In the genomic region with DNA sequence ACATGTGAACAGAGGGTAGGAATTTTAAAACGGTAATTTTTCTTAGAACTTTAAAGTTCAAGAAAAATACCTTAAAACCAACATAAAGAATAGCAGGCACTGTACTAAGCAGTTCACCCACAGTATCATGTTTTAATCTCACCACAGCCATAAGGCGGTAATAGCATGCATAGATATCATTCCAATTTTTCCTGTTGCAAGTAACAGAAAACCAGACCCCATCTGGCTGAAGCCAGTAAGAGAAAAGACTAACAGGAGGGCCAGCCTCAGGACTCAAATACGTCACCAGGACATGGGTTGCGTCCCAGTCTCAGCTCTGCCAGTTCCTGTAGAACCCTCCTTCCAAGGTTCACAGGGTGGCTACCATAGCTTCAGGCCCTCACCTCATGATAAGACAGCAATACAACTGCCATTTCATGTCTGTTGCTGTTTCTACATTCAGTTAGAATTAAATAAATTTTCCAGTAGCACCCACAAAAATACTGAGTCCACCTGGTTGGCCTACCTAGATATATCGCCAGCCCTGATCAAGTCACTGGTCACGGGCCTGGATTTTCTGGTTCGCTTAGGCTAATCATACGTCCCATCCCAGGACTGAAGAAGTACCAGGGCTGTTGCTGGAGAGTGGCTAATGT, we compare ENCODE assay signal across 18 cellular contexts. TPM values are rescaled to one million over a fixed set of nuclear protein-coding genes. Genes with fewer than 3 reads are reported as not detected.
DNase-seq lines count a peak whose midpoint lies in the region; ATAC-seq, FAIRE-seq and TF ChIP-seq lines count a peak whose summit lies in the region.
"Had no signal": no experiment of that assay in that cellular context is flagged by ENCODE, and none has a peak within 500 bp of the region (broad histone marks: within the 10 kb centered on the region; RNA-seq: fewer than 3 reads in every experiment).

No MANE protein-coding gene starts in this region.

- H3K18ac ChIP-seq in mesendoderm (ENCODE audit: low read length): no peak overlapping the region

- DNase-seq in activated naive CD4-positive, alpha-beta T cell treated with anti-CD3 and anti-CD28 coated beads, Interleukin-2, amount 10 ng/mL, durations not matched to agents 7 days and 5 days: no peak
- no peak for DNase-seq in activated naive CD4-positive, alpha-beta T cell treated with anti-CD3 and anti-CD28 coated beads for 36 hours
- DNase-seq in astrocyte (ENCODE audit: low read depth) (no peak), body of pancreas (no peak), mesendoderm (no peak)
- DNase-seq in stimulated activated effector memory CD8-positive, alpha-beta T cell treated with anti-CD3 and anti-CD28 coated beads, Interleukin-12 subunit alpha, Interleukin-12 subunit beta, amount 100 ng/mL, for 72 hours (ENCODE audit: low spot score in 2 of 2): no peak
- DNase-seq: caudate nucleus; DMS153; effector CD4-positive, alpha-beta T cell; kidney glomerular epithelial cell; NCI-H82; T-helper 17 cell had no signal

- no peaks in the 10 kb centered on the region for H3K36me3 ChIP-seq in astrocyte (ENCODE audit: insufficient read depth, low read length)
- H3K36me3 ChIP-seq in body of pancreas (replicated peaks in 1 of 2; ENCODE audit: insufficient read depth in 1 of 2, low read depth in 2 of 2): no peaks in the 10 kb centered on the region
- no peaks in the 10 kb centered on the region for H3K36me3 ChIP-seq in mesendoderm (ENCODE audit: control insufficient read depth, insufficient read depth, low read length)

- H3K4me3 Mint-ChIP-seq in activated naive CD4-positive, alpha-beta T cell treated with anti-CD3 and anti-CD28 coated beads, Interleukin-2, amount 10 ng/mL, durations not matched to agents 7 days and 5 days: peak overlapping the region; percentile 26
- no peak overlapping the region for H3K4me3 Mint-ChIP-seq in activated naive CD4-positive, alpha-beta T cell treated with anti-CD3 and anti-CD28 coated beads for 36 hours
- H3K4me3 Mint-ChIP-seq in IgD-negative memory B cell (peak overlapping the region in 3 of 4 donors; percentile 84 to 97 (median 93)), astrocyte (ENCODE audit: unreplicated experiment) (peak overlapping the region; percentile 89)
- H3K4me3 Mint-ChIP-seq in stimulated activated effector memory CD8-positive, alpha-beta T cell treated with anti-CD3 and anti-CD28 coated beads, Interleukin-12 subunit alpha, Interleukin-12 subunit beta, amount 100 ng/mL, for 72 hours: peak overlapping the region; percentile 77

- H3K4ac ChIP-seq in mesendoderm (ENCODE audit: low read depth, low read length): no peak overlapping the region

- H4K8ac ChIP-seq in mesendoderm (ENCODE audit: low read depth, low read length): no peak overlapping the region

- TF ChIP-seq CTCF in astrocyte (IDR thresholded peaks at IDR 0.05; ENCODE audit: insufficient read depth, low read depth, low read length) (no peak), body of pancreas (IDR thresholded peaks at IDR 0.05) (no peak)

- no peaks in the 10 kb centered on the region for H3K27me3 ChIP-seq in astrocyte (ENCODE audit: insufficient read depth, low read length)
- H3K27me3 ChIP-seq in body of pancreas: no peaks in the 10 kb centered on the region
- H3K27me3 ChIP-seq in mesendoderm (ENCODE audit: insufficient read depth, low read length, poor library complexity): no peaks in the 10 kb centered on the region

- CTCF ChIA-PET in activated naive CD4-positive, alpha-beta T cell treated with anti-CD3 and anti-CD28 coated beads, Interleukin-2, amount 10 ng/mL, durations not matched to agents 7 days and 5 days (lab: Charles Lee): no interaction called here
- CTCF ChIA-PET in activated naive CD4-positive, alpha-beta T cell treated with anti-CD3 and anti-CD28 coated beads for 36 hours (lab: Charles Lee): interaction anchor here (0.8 kb wide), 1 partner anchor 70 kb away, joined by 4 read pairs; no protein-coding TSS in a partner anchor

- no peak overlapping the region for H2AFZ ChIP-seq in astrocyte (ENCODE audit: low read depth, low read length)

- H3K56ac ChIP-seq in mesendoderm (ENCODE audit: low read length): no peak overlapping the region

- H2BK15ac ChIP-seq in mesendoderm (replicated peaks; ENCODE audit: low read depth): no peak overlapping the region

- H3K36me3 Mint-ChIP-seq in activated naive CD4-positive, alpha-beta T cell treated with anti-CD3 and anti-CD28 coated beads, Interleukin-2, amount 10 ng/mL, durations not matched to agents 7 days and 5 days: peaks cover 4% of the 10 kb centered on the region
- peaks cover 6% of the 10 kb centered on the region for H3K36me3 Mint-ChIP-seq in activated naive CD4-positive, alpha-beta T cell treated with anti-CD3 and anti-CD28 coated beads for 36 hours (ENCODE audit: low read depth)
- peaks cover 3% of the 10 kb centered on the region for H3K36me3 Mint-ChIP-seq in IgD-negative memory B cell
- no peaks in the 10 kb centered on the region for H3K36me3 Mint-ChIP-seq in astrocyte (ENCODE audit: low read depth, unreplicated experiment)
- peaks cover 21% of the 10 kb centered on the region for H3K36me3 Mint-ChIP-seq in stimulated activated effector memory CD8-positive, alpha-beta T cell treated with anti-CD3 and anti-CD28 coated beads, Interleukin-12 subunit alpha, Interleukin-12 subunit beta, amount 100 ng/mL, for 72 hours

- H3K79me2 ChIP-seq in astrocyte (ENCODE audit: insufficient read depth, low read length) (peaks cover 17% of the 10 kb centered on the region), mesendoderm (ENCODE audit: control insufficient read depth, insufficient read depth, low read length) (no peaks in the 10 kb centered on the region)

- peaks cover 20% of the 10 kb centered on the region for H3K4me1 Mint-ChIP-seq in activated naive CD4-positive, alpha-beta T cell treated with anti-CD3 and anti-CD28 coated beads, Interleukin-2, amount 10 ng/mL, durations not matched to agents 7 days and 5 days
- peaks cover 10% of the 10 kb centered on the region for H3K4me1 Mint-ChIP-seq in activated naive CD4-positive, alpha-beta T cell treated with anti-CD3 and anti-CD28 coated beads for 36 hours (ENCODE audit: low read depth)
- H3K4me1 Mint-ChIP-seq in IgD-negative memory B cell (peaks cover 12 to 18% (median 15%) of the 10 kb centered on the region in 3 donors), astrocyte (ENCODE audit: low read depth, unreplicated experiment) (peaks cover 7% of the 10 kb centered on the region)
- peaks cover 10% of the 10 kb centered on the region for H3K4me1 Mint-ChIP-seq in stimulated activated effector memory CD8-positive, alpha-beta T cell treated with anti-CD3 and anti-CD28 coated beads, Interleukin-12 subunit alpha, Interleukin-12 subunit beta, amount 100 ng/mL, for 72 hours

- no peak overlapping the region for H2BK120ac ChIP-seq in mesendoderm (ENCODE audit: low read depth, low read length)

- ATAC-seq in stimulated activated effector memory CD8-positive, alpha-beta T cell treated with anti-CD3 and anti-CD28 coated beads, Interleukin-12 subunit alpha, Interleukin-12 subunit beta, amount 100 ng/mL, for 72 hours: no peak
- ATAC-seq in body of pancreas: no peak
- ATAC-seq in GM18868 (IDR thresholded peaks at IDR 0.05; ENCODE audit: unreplicated experiment): no peak
- ATAC-seq: activated CD4-positive, CD25-positive, alpha-beta regulatory T cell treated with anti-CD3 and anti-CD28 coated beads, Interleukin-2, amount 50 U/mL, for 24 hours; HepG2; sciatic nerve; T-helper 17 cell had no signal

- 91 to 98% methylated on average over 8 of the region's 8 CpGs for WGBS in body of pancreas, 2 donors
- WGBS in mesendoderm (ENCODE audit: extremely low coverage, insufficient coverage, low lambda C conversion rate): no CpG with 5 or more reads among the region's 8 CpGs

- H3K9ac ChIP-seq in astrocyte (ENCODE audit: low read length): no peak overlapping the region
- no peak overlapping the region for H3K9ac ChIP-seq in mesendoderm (ENCODE audit: low read length)

- H3K4me3 ChIP-seq in astrocyte (ENCODE audit: insufficient read depth, low read depth, low read length) (no peak overlapping the region), body of pancreas (no peak overlapping the region), mesendoderm (ENCODE audit: low read length) (no peak overlapping the region)

- intact Hi-C loops in activated naive CD4-positive, alpha-beta T cell treated with anti-CD3 and anti-CD28 coated beads for 36 hours (cut with micrococcal nuclease): no loop called here
- intact Hi-C loops in body of pancreas (cut with DNase I): no loop called here

- H4K5ac ChIP-seq in mesendoderm (ENCODE audit: low read length): no peak overlapping the region

- peaks cover 7% of the 10 kb centered on the region for H3K9me3 Mint-ChIP-seq in activated naive CD4-positive, alpha-beta T cell treated with anti-CD3 and anti-CD28 coated beads, Interleukin-2, amount 10 ng/mL, durations not matched to agents 7 days and 5 days
- H3K9me3 Mint-ChIP-seq in activated naive CD4-positive, alpha-beta T cell treated with anti-CD3 and anti-CD28 coated beads for 36 hours: peaks cover 4% of the 10 kb centered on the region
- H3K9me3 Mint-ChIP-seq in IgD-negative memory B cell (peaks cover 2 to 8% (median 4%) of the 10 kb centered on the region in 3 donors), astrocyte (ENCODE audit: unreplicated experiment) (peaks cover 7% of the 10 kb centered on the region)
- peaks cover 3% of the 10 kb centered on the region for H3K9me3 Mint-ChIP-seq in stimulated activated effector memory CD8-positive, alpha-beta T cell treated with anti-CD3 and anti-CD28 coated beads, Interleukin-12 subunit alpha, Interleukin-12 subunit beta, amount 100 ng/mL, for 72 hours

- TF ChIP-seq POLR2A in body of pancreas (IDR thresholded peaks at IDR 0.05): no peak

- H3K9me3 ChIP-seq in astrocyte (ENCODE audit: insufficient read depth, low read depth, low read length) (no peaks in the 10 kb centered on the region), body of pancreas (no peaks in the 10 kb centered on the region)

- H3K79me1 ChIP-seq in mesendoderm (ENCODE audit: low read length): peaks cover 9% of the 10 kb centered on the region

- H3K4me1 ChIP-seq in astrocyte (ENCODE audit: insufficient read depth, low read length): peaks cover 3% of the 10 kb centered on the region
- peaks cover 18% of the 10 kb centered on the region for H3K4me1 ChIP-seq in body of pancreas
- H3K4me1 ChIP-seq in mesendoderm (ENCODE audit: control insufficient read depth, low read depth, low read length): peaks cover 3% of the 10 kb centered on the region

- H3K27ac Mint-ChIP-seq in activated naive CD4-positive, alpha-beta T cell treated with anti-CD3 and anti-CD28 coated beads, Interleukin-2, amount 10 ng/mL, durations not matched to agents 7 days and 5 days: no peak overlapping the region
- no peak overlapping the region for H3K27ac Mint-ChIP-seq in activated naive CD4-positive, alpha-beta T cell treated with anti-CD3 and anti-CD28 coated beads for 36 hours
- H3K27ac Mint-ChIP-seq in IgD-negative memory B cell: peak overlapping the region in 2 of 3 donors; percentile 85 to 98
- no peak overlapping the region for H3K27ac Mint-ChIP-seq in astrocyte (ENCODE audit: unreplicated experiment)
- H3K27ac Mint-ChIP-seq in stimulated activated effector memory CD8-positive, alpha-beta T cell treated with anti-CD3 and anti-CD28 coated beads, Interleukin-12 subunit alpha, Interleukin-12 subunit beta, amount 100 ng/mL, for 72 hours: no peak overlapping the region

- no peak overlapping the region for H2AK5ac ChIP-seq in mesendoderm (ENCODE audit: low read length)

- H4K20me1 ChIP-seq in astrocyte (ENCODE audit: insufficient read depth, low read length): no peaks in the 10 kb centered on the region

- no peak overlapping the region for H3K27ac ChIP-seq in astrocyte (ENCODE audit: low read depth, low read length)
- no peak overlapping the region for H3K27ac ChIP-seq in body of pancreas
- H3K27ac ChIP-seq in mesendoderm (ENCODE audit: low read depth, low read length): no peak overlapping the region
- H3K27ac ChIP-seq: RWPE1 had no signal

- H3K27me3 Mint-ChIP-seq in activated naive CD4-positive, alpha-beta T cell treated with anti-CD3 and anti-CD28 coated beads, Interleukin-2, amount 10 ng/mL, durations not matched to agents 7 days and 5 days: peaks cover 25% of the 10 kb centered on the region
- peaks cover 22% of the 10 kb centered on the region for H3K27me3 Mint-ChIP-seq in activated naive CD4-positive, alpha-beta T cell treated with anti-CD3 and anti-CD28 coated beads for 36 hours (ENCODE audit: low read depth)
- H3K27me3 Mint-ChIP-seq in IgD-negative memory B cell (no peaks in the 10 kb centered on the region), astrocyte (ENCODE audit: low read depth, unreplicated experiment) (no peaks in the 10 kb centered on the region)

- no peak for FAIRE-seq in astrocyte (lab: Jason Lieb, UNC)
- FAIRE-seq: HepG2 had no signal

- H2BK5ac ChIP-seq in mesendoderm (ENCODE audit: low read length): no peak overlapping the region

- H3K23ac ChIP-seq in mesendoderm (ENCODE audit: low read length): no peak overlapping the region

- peak overlapping the region; percentile 19 for H3K4me2 ChIP-seq in astrocyte (ENCODE audit: low read length)
- H3K4me2 ChIP-seq in mesendoderm (ENCODE audit: low read length): no peak overlapping the region

RNA-seq across cellular contexts. Expression of gene RNF32, which starts 2.0 kb away (rescaled TPM):
- under 1 TPM; 0.31 to 0.64 TPM for total RNA-seq in activated naive CD4-positive, alpha-beta T cell treated with anti-CD3 and anti-CD28 coated beads for 36 hours
- 3.9 TPM for polyA plus RNA-seq in IgD-negative memory B cell
- 1.6 and 2.7 TPM in 2 replicates for total RNA-seq in astrocyte
- under 1 TPM; 0.26 to 0.99 TPM for total RNA-seq in body of pancreas
- 1.7 TPM for polyA plus RNA-seq in mesendoderm (2013, experiment 1 of 2)
- 1.4 TPM for polyA plus RNA-seq in mesendoderm (2013, experiment 2 of 2)
- total RNA-seq: HepG2 had no signal
- polyA plus RNA-seq: HepG2 had no signal

Comparison
In these comparisons a context has a peak if more than half of its experiments do, and no peak if none do; other contexts are left out.
1. H3K27ac Mint-ChIP-seq: peak in IgD-negative memory B cell (2 of 3); none in activated naive CD4-positive, alpha-beta T cell treated with anti-CD3 and anti-CD28 coated beads, Interleukin-2, amount 10 ng/mL, durations not matched to agents 7 days and 5 days (single experiment), activated naive CD4-positive, alpha-beta T cell treated with anti-CD3 and anti-CD28 coated beads for 36 hours (single experiment), astrocyte (single experiment) and stimulated activated effector memory CD8-positive, alpha-beta T cell treated with anti-CD3 and anti-CD28 coated beads, Interleukin-12 subunit alpha, Interleukin-12 subunit beta, amount 100 ng/mL, for 72 hours (single experiment).